In genomic region chr18:23716966-23717365, GRCh38 we compare ENCODE assay signal across 1 cellular context.
TF ChIP-seq lines count a peak whose summit lies in the region.

No MANE protein-coding gene starts in this region.

TF ChIP-seq in WTC11, 78 proteins besides CTCF, POLR2A, EP300 and RAD21 (continued from another document):
- TF ChIP-seq ZNF281 (CRISPR knock-in tag; IDR thresholded peaks at IDR 0.05) (no peak), ATF2 (CRISPR knock-in tag; IDR thresholded peaks at IDR 0.05; ENCODE audit: borderline replicate concordance, low read depth) (no peak), HMGA2 (CRISPR knock-in tag; IDR thresholded peaks at IDR 0.05) (no peak)
TF ChIP-seq in WTC11: peak in this region for 0.
